ENCODE assay signal across 1 cellular context in genomic region chr7:70325509-70326101, GRCh38.
TF ChIP-seq lines count a peak whose summit lies in the region.

No MANE protein-coding gene starts in this region.

TF ChIP-seq in SK-N-SH, 30 proteins besides CTCF, POLR2A, EP300 and RAD21 (continued from another document):
- TF ChIP-seq NFIC (IDR thresholded peaks at IDR 0.05; ENCODE audit: borderline replicate concordance) (peak; percentile 59; the same call in 1 of the 2 replicates), NRF1 (IDR thresholded peaks at IDR 0.05; ENCODE audit: low read depth, low read length) (no peak), TAF1 (IDR thresholded peaks at IDR 0.05; ENCODE audit: borderline replicate concordance, low read depth, low read length) (no peak), SIN3A (IDR thresholded peaks at IDR 0.05; ENCODE audit: borderline replicate concordance, low read depth, low read length) (peak; percentile 69; the same call in 1 of the 2 replicates), GATA2 (CRISPR knock-in tag; IDR thresholded peaks at IDR 0.05) (0 out of 2 replicates have a peak, but pooled peaks have one; percentile 7), MAX (IDR thresholded peaks at IDR 0.05; ENCODE audit: low read depth) (peak; percentile 85), TCF12 (IDR thresholded peaks at IDR 0.05) (peak; percentile 93), MEF2A (IDR thresholded peaks at IDR 0.05; ENCODE audit: borderline replicate concordance, low read depth) (no peak; the same call in 1 of the 2 replicates), REST (IDR thresholded peaks at IDR 0.05; ENCODE audit: low read depth, low read length) (0 out of 2 replicates have a peak, but pooled peaks have one; percentile 30), JUND (IDR thresholded peaks at IDR 0.05) (peak; percentile 93)
TF ChIP-seq in SK-N-SH: peak in this region for 13.
